In the genomic region with DNA sequence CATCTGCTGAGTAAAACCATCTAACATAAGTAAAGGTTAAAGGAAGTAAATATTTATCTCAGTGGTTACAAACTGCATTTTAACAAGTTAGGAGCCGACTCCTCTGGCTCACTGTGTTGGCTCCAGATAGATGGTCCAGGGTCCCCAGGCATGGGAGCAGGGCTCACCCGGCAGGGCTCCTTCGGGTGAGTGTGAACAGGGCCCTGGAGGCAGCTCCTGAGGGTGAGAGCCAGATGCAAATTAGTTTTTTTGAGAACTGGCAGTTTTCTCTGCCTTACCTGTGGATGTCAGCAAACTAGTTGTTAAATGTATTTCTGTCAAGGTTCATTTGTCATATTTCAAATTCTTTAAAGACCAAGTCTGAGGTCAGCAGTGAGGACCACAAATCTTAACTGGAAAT, we compare ENCODE assay signal across 23 cellular contexts. TPM values are rescaled to one million over a fixed set of nuclear protein-coding genes. Genes with fewer than 3 reads are reported as not detected.
A peak's percentile ranks its signal among the peaks of the same experiment; 100 is the strongest.
DNase-seq lines count a peak whose midpoint lies in the region; TF ChIP-seq lines count a peak whose summit lies in the region.
"Had no signal": no experiment of that assay in that cellular context is flagged by ENCODE, and none has a peak within 500 bp of the region (broad histone marks: within the 10 kb centered on the region; RNA-seq: fewer than 3 reads in every experiment).

No MANE protein-coding gene starts in this region.

- peak; percentile 1 for DNase-seq in DMS53 (lab: John Stamatoyannopoulos, UW)
- no peak for DNase-seq in DMS53 treated with DMSO at 0.1 percent for 48 hours (lab: John Stamatoyannopoulos, UW; ENCODE audit: unreplicated experiment)
- DNase-seq in RWPE1 (ENCODE audit: low spot score): no peak
- peak; percentile 11 for DNase-seq in kidney tubule cell (ENCODE audit: low spot score)
- DNase-seq in SHP77 treated with DMSO at 0.1 percent for 48 hours (lab: John Stamatoyannopoulos, UW): no peak
- DNase-seq in sigmoid colon: no peak
- no peak for DNase-seq in activated CD8-positive, alpha-beta memory T cell treated with anti-CD3 and anti-CD28 coated beads, Interleukin-2, amount 50 U/mL, for 4 hours
- DNase-seq: activated CD4-positive, CD25-positive, alpha-beta regulatory T cell treated with anti-CD3 and anti-CD28 coated beads, Interleukin-2, amount 50 U/mL, for 72 hours; activated CD8-positive, alpha-beta T cell treated with anti-CD3 and anti-CD28 coated beads for 36 hours; activated gamma-delta T cell; activated T-cell treated with anti-CD3 and anti-CD28 coated beads for 4 hours; body of pancreas; CD4-positive, CD25-positive, alpha-beta regulatory T cell; cerebellar nuclear complex; heart left ventricle; MV-4-11; naive thymus-derived CD4-positive, alpha-beta T cell; OCI-M1; SIG-M5; T-cell had no signal

- H3K9me3 ChIP-seq in HEK293 (ENCODE audit: control insufficient read depth, insufficient read depth, low read depth, low read length): no peaks in the 10 kb centered on the region
- no peaks in the 10 kb centered on the region for H3K9me3 ChIP-seq in sigmoid colon
- H3K9me3 ChIP-seq: body of pancreas, heart left ventricle, suprapubic skin had no signal

- CTCF ChIA-PET in HEK293 (lab: Yijun Ruan, JAX) (interaction anchor here (0.6 kb wide), 1 partner anchor 132 kb away, joined by 3 read pairs; no protein-coding TSS in a partner anchor), RWPE1 (lab: Yijun Ruan, JAX) (no interaction called here)

- TF ChIP-seq CTCF in HEK293 (tag by site-specific recombination; IDR thresholded peaks at IDR 0.05): no peak
- TF ChIP-seq CTCF in RWPE1 (conservative IDR thresholded peaks at IDR 0.05; ENCODE audit: low read depth): no peak
- TF ChIP-seq CTCF in sigmoid colon (IDR thresholded peaks at IDR 0.05): no peak

- peaks cover 10% of the 10 kb centered on the region; the same call in 1 of the 2 replicates for H3K4me1 ChIP-seq in HEK293 (ENCODE audit: control insufficient read depth, insufficient read depth, low read length)
- no peaks in the 10 kb centered on the region for H3K4me1 ChIP-seq in sigmoid colon
- H3K4me1 ChIP-seq: heart left ventricle, suprapubic skin had no signal

- no peak for TF ChIP-seq EP300 in sigmoid colon (IDR thresholded peaks at IDR 0.05)

- no peak for TF ChIP-seq POLR2A in sigmoid colon (IDR thresholded peaks at IDR 0.05)

- no peak overlapping the region for H3K4me3 ChIP-seq in HEK293 (ENCODE audit: low read depth, low read length)
- no peak overlapping the region for H3K4me3 ChIP-seq in sigmoid colon
- H3K4me3 ChIP-seq: body of pancreas, heart left ventricle, suprapubic skin had no signal

- 60 to 66% methylated on average over 3 of the region's 3 CpGs for WGBS in sigmoid colon, 2 donors

- H3K36me3 ChIP-seq in HEK293 (ENCODE audit: control insufficient read depth in 2 of 2, insufficient read depth in 1 of 2, low read length in 2 of 2) (no peaks in the 10 kb centered on the region), sigmoid colon (no peaks in the 10 kb centered on the region)
- H3K36me3 ChIP-seq: heart left ventricle, suprapubic skin had no signal

- no peak overlapping the region for H3K27ac ChIP-seq in HEK293 (ENCODE audit: extremely low read depth, low read depth, low read length)
- H3K27ac ChIP-seq in RWPE1: peak overlapping the region; percentile 36; the same call in 1 of the 2 replicates
- peak overlapping the region in 1 of 4 donors; percentile 70 for H3K27ac ChIP-seq in sigmoid colon
- H3K27ac ChIP-seq: 22Rv1, body of pancreas, heart left ventricle, suprapubic skin had no signal

- intact Hi-C loops in sigmoid colon (cut with DNase I): no loop called here

- POLR2A ChIA-PET in HEK293 (lab: Yijun Ruan, JAX) (no interaction called here), RWPE1 (lab: Yijun Ruan, JAX; ENCODE audit: low non-redundant PET) (no interaction called here)

- no peaks in the 10 kb centered on the region for H3K27me3 ChIP-seq in sigmoid colon
- H3K27me3 ChIP-seq: body of pancreas, heart left ventricle, suprapubic skin had no signal

TF ChIP-seq in HEK293, 187 proteins besides CTCF, POLR2A, EP300 and RAD21:
- TF ChIP-seq ZNF19 (tag by site-specific recombination; IDR thresholded peaks at IDR 0.05; ENCODE audit: low read depth): no peak
- TF ChIP-seq, protein P1, sequence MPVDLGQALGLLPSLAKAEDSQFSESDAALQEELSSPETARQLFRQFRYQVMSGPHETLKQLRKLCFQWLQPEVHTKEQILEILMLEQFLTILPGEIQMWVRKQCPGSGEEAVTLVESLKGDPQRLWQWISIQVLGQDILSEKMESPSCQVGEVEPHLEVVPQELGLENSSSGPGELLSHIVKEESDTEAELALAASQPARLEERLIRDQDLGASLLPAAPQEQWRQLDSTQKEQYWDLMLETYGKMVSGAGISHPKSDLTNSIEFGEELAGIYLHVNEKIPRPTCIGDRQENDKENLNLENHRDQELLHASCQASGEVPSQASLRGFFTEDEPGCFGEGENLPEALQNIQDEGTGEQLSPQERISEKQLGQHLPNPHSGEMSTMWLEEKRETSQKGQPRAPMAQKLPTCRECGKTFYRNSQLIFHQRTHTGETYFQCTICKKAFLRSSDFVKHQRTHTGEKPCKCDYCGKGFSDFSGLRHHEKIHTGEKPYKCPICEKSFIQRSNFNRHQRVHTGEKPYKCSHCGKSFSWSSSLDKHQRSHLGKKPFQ (tag by site-specific recombination; IDR thresholded peaks at IDR 0.05): peak; percentile 59; the same call in 1 of the 2 replicates
TF ChIP-seq in HEK293: peak in this region for 1.

RNA-seq across cellular contexts. Expression of gene TPBG, which starts 21.5 kb away (rescaled TPM):
- 10 to 100 TPM in 1 of 4 donors, 1 to 10 TPM in 3; 6.1 to 10.8 (median 6.4) TPM for total RNA-seq in sigmoid colon
- polyA plus RNA-seq in sigmoid colon: 1 to 10 TPM in 2 of 3 donors, under 1 TPM in 1; 0.92 to 7.3 (median 1.8) TPM
- total RNA-seq: activated CD8-positive, alpha-beta T cell treated with anti-CD3 and anti-CD28 coated beads for 36 hours; CD4-positive, CD25-positive, alpha-beta regulatory T cell had no signal
- polyA plus RNA-seq: CD4-positive, CD25-positive, alpha-beta regulatory T cell; naive thymus-derived CD4-positive, alpha-beta T cell had no signal

Comparison
In these comparisons a context has a peak if more than half of its experiments do, and no peak if none do; other contexts are left out.
1. DNase-seq: peak in DMS53 (single experiment) and kidney tubule cell (single experiment); none in DMS53 treated with DMSO at 0.1 percent for 48 hours (single experiment), RWPE1 (single experiment), SHP77 treated with DMSO at 0.1 percent for 48 hours (single experiment), sigmoid colon (single experiment) and activated CD8-positive, alpha-beta memory T cell treated with anti-CD3 and anti-CD28 coated beads, Interleukin-2, amount 50 U/mL, for 4 hours (single experiment).